ENCODE assay signal across 19 cellular contexts in the genomic region with DNA sequence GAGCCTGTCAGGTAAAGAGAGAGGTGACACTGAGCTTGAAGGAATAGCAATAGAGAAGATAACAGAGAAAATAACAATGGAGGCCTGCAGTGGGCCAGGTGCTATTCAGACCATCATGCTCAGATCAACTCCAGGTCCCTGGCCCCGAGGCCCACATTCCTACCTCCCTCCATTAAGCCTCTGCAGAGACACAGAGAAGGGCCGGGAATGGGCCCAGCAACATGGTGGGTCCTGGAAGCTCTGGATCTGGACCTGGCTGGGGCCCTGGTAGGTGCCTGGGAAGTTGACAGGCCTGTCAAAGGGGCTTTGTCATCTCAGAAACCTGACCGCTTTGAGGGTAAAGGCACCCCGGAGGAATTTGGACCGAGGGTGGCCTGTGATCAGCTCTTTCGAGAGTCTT.
A peak's percentile ranks its signal among the peaks of the same experiment; 100 is the strongest.
DNase-seq lines count a peak whose midpoint lies in the region; ATAC-seq and TF ChIP-seq lines count a peak whose summit lies in the region.
"Had no signal": no experiment of that assay in that cellular context is flagged by ENCODE, and none has a peak within 500 bp of the region (broad histone marks: within the 10 kb centered on the region; RNA-seq: fewer than 3 reads in every experiment).

No MANE protein-coding gene starts in this region.

- H3K9ac ChIP-seq in iPS-20b (ENCODE audit: low read depth, low read length) (no peak overlapping the region), subcutaneous abdominal adipose tissue (ENCODE audit: low read length in 5 of 5) (no peak overlapping the region)

- H3K79me2 ChIP-seq in GM23338 (replicated peaks; ENCODE audit: insufficient read depth) = no peaks in the 10 kb centered on the region

- peak overlapping the region in 6 of 10 donors; percentile 61 to 83 (median 73) for H3K27ac ChIP-seq in heart right ventricle
- no peak overlapping the region for H3K27ac ChIP-seq in GM23338 (ENCODE audit: low read depth)
- H3K27ac ChIP-seq in iPS-20b (ENCODE audit: low read length) = no peak overlapping the region
- H3K27ac ChIP-seq in subcutaneous abdominal adipose tissue (ENCODE audit: low read depth, low read length) = peak overlapping the region; percentile 58
- H3K27ac ChIP-seq: C4-2B, HL-60 had no signal

- no peaks in the 10 kb centered on the region for H3K9me3 ChIP-seq in heart right ventricle
- no peaks in the 10 kb centered on the region for H3K9me3 ChIP-seq in iPS-20b (ENCODE audit: insufficient read depth, low read depth, low read length)
- no peaks in the 10 kb centered on the region for H3K9me3 ChIP-seq in subcutaneous abdominal adipose tissue (ENCODE audit: control insufficient read depth in 5 of 5, low read length in 5 of 5)
- H3K9me3 ChIP-seq in T-helper 17 cell (ENCODE audit: control insufficient read depth, low read length, poor library complexity, severe bottlenecking) = no peaks in the 10 kb centered on the region

- H3K36me3 Mint-ChIP-seq in GM23338 (ENCODE audit: low read depth) = no peaks in the 10 kb centered on the region
- H3K36me3 Mint-ChIP-seq in T-helper 17 cell (ENCODE audit: low read depth) = peaks cover 2% of the 10 kb centered on the region
- H3K36me3 Mint-ChIP-seq in T-helper 2 cell treated with Interferon-gamma antibody and Interleukin-4, amounts not matched to agents 5 μg/mL and 100 μg/mL, for 36 hours (ENCODE audit: low read depth) = no peaks in the 10 kb centered on the region
- H3K36me3 Mint-ChIP-seq: CD4-positive, alpha-beta memory T cell had no signal

- H2AFZ ChIP-seq in GM23338 = no peak overlapping the region

- peaks cover 8 to 44% (median 27%) of the 10 kb centered on the region in 9 donors for H3K4me1 ChIP-seq in heart right ventricle
- peaks cover 18% of the 10 kb centered on the region for H3K4me1 ChIP-seq in GM23338 (ENCODE audit: insufficient read depth)
- H3K4me1 ChIP-seq in iPS-20b (ENCODE audit: insufficient read depth, low read length) = peaks cover 14% of the 10 kb centered on the region
- H3K4me1 ChIP-seq in subcutaneous abdominal adipose tissue (ENCODE audit: control insufficient read depth in 5 of 5, insufficient read depth in 5 of 5, low read length in 5 of 5) = peaks cover 2 to 77% (median 37%) of the 10 kb centered on the region in 5 donors

- H3K4me1 Mint-ChIP-seq in GM23338 = peaks cover 22% of the 10 kb centered on the region
- peaks cover 4% of the 10 kb centered on the region for H3K4me1 Mint-ChIP-seq in T-helper 17 cell
- no peaks in the 10 kb centered on the region for H3K4me1 Mint-ChIP-seq in T-helper 2 cell treated with Interferon-gamma antibody and Interleukin-4, amounts not matched to agents 5 μg/mL and 100 μg/mL, for 36 hours (ENCODE audit: low read depth)
- H3K4me1 Mint-ChIP-seq: CD4-positive, alpha-beta memory T cell had no signal

- no peak for ATAC-seq in heart right ventricle
- no peak for ATAC-seq in left ventricle myocardium superior
- ATAC-seq in GM23338 = peak; percentile 13
- ATAC-seq in T-helper 17 cell = no peak

- H3K27me3 ChIP-seq in heart right ventricle (peaks cover 0 to 15% (median 0%) of the 10 kb centered on the region in 7 donors), GM23338 (ENCODE audit: insufficient read depth) (peaks cover 69% of the 10 kb centered on the region), iPS-20b (ENCODE audit: insufficient read depth, low read length) (peaks cover 100% of the 10 kb centered on the region), subcutaneous abdominal adipose tissue (ENCODE audit: control insufficient read depth in 5 of 5, insufficient read depth in 4 of 5, low read length in 5 of 5) (no peaks in the 10 kb centered on the region)

- H3K9me3 Mint-ChIP-seq in GM23338 = no peaks in the 10 kb centered on the region
- no peaks in the 10 kb centered on the region for H3K9me3 Mint-ChIP-seq in T-helper 2 cell treated with Interferon-gamma antibody and Interleukin-4, amounts not matched to agents 5 μg/mL and 100 μg/mL, for 36 hours
- H3K9me3 Mint-ChIP-seq: HFFc6, IgD-negative memory B cell had no signal

- no peak overlapping the region for H3K27ac Mint-ChIP-seq in GM23338
- H3K27ac Mint-ChIP-seq in T-helper 17 cell = no peak overlapping the region
- H3K27ac Mint-ChIP-seq in T-helper 2 cell treated with Interferon-gamma antibody and Interleukin-4, amounts not matched to agents 5 μg/mL and 100 μg/mL, for 36 hours = no peak overlapping the region
- H3K27ac Mint-ChIP-seq: CD4-positive, alpha-beta memory T cell; IgD-negative memory B cell had no signal

- intact Hi-C loops in heart right ventricle (cut with DNase I) = no loop called here
- intact Hi-C loops in left ventricle myocardium superior (cut with micrococcal nuclease) = no loop called here

- peak overlapping the region; percentile 63 for H3K4me3 Mint-ChIP-seq in GM23338
- H3K4me3 Mint-ChIP-seq in T-helper 17 cell = no peak overlapping the region
- no peak overlapping the region for H3K4me3 Mint-ChIP-seq in T-helper 2 cell treated with Interferon-gamma antibody and Interleukin-4, amounts not matched to agents 5 μg/mL and 100 μg/mL, for 36 hours
- H3K4me3 Mint-ChIP-seq: CD4-positive, alpha-beta memory T cell; HFFc6; IgD-negative memory B cell had no signal

- H4K20me1 ChIP-seq in GM23338 (replicated peaks; ENCODE audit: insufficient read depth) = no peaks in the 10 kb centered on the region

- no peak for DNase-seq in heart right ventricle
- DNase-seq in left ventricle myocardium superior = no peak
- DNase-seq in GM23338 (ENCODE audit: low spot score) = no peak
- no peak for DNase-seq in T-helper 17 cell
- DNase-seq in islet precursor cell = no peak
- DNase-seq in T-helper 2 cell treated with Interferon-gamma antibody and Interleukin-4, amounts not matched to agents 5 μg/mL and 100 μg/mL, for 36 hours (ENCODE audit: low spot score) = no peak
- DNase-seq: ACHN; CD4-positive, alpha-beta memory T cell; DMS153; DMS79 treated with DMSO at 0.1 percent for 48 hours; EL; GDM1; HCEC 1CT; HFFc6 had no signal

- no peaks in the 10 kb centered on the region for H3F3A ChIP-seq in GM23338 (replicated peaks; ENCODE audit: low read depth)

- WGBS in heart right ventricle, 2 donors = 95 to 96% methylated on average over 6 of the region's 6 CpGs

- H3K36me3 ChIP-seq in heart right ventricle (no peaks in the 10 kb centered on the region), GM23338 (ENCODE audit: insufficient read depth) (no peaks in the 10 kb centered on the region), iPS-20b (ENCODE audit: insufficient read depth, low read depth, low read length) (no peaks in the 10 kb centered on the region), subcutaneous abdominal adipose tissue (ENCODE audit: control insufficient read depth in 5 of 5, insufficient read depth in 5 of 5, low read length in 5 of 5) (no peaks in the 10 kb centered on the region)

- TF ChIP-seq CTCF in heart right ventricle (IDR thresholded peaks at IDR 0.05) (no peak), GM23338 (conservative IDR thresholded peaks at IDR 0.05; ENCODE audit: low read depth in 2 of 2) (no peak)

- H3K4me2 ChIP-seq in GM23338 = peak overlapping the region; percentile 76; the same call in 1 of the 2 replicates

- H3K4me3 ChIP-seq in heart right ventricle (no peak overlapping the region), GM23338 (no peak overlapping the region), iPS-20b (ENCODE audit: low read length) (peak overlapping the region; percentile 63; the same call in 1 of the 2 replicates), subcutaneous abdominal adipose tissue (ENCODE audit: low read depth in 1 of 5, low read length in 5 of 5) (no peak overlapping the region)

- no peaks in the 10 kb centered on the region for H3K9me2 ChIP-seq in GM23338 (ENCODE audit: insufficient read depth)

- H3K27me3 Mint-ChIP-seq in GM23338 (ENCODE audit: insufficient read depth, low read depth, poor library complexity) = peaks cover 63% of the 10 kb centered on the region
- H3K27me3 Mint-ChIP-seq in T-helper 17 cell = peaks cover 49% of the 10 kb centered on the region
- peaks cover 24% of the 10 kb centered on the region for H3K27me3 Mint-ChIP-seq in T-helper 2 cell treated with Interferon-gamma antibody and Interleukin-4, amounts not matched to agents 5 μg/mL and 100 μg/mL, for 36 hours (ENCODE audit: low read depth)

TF ChIP-seq in GM23338, 12 proteins besides CTCF, POLR2A, EP300 and RAD21:
- TF ChIP-seq, protein P1, sequence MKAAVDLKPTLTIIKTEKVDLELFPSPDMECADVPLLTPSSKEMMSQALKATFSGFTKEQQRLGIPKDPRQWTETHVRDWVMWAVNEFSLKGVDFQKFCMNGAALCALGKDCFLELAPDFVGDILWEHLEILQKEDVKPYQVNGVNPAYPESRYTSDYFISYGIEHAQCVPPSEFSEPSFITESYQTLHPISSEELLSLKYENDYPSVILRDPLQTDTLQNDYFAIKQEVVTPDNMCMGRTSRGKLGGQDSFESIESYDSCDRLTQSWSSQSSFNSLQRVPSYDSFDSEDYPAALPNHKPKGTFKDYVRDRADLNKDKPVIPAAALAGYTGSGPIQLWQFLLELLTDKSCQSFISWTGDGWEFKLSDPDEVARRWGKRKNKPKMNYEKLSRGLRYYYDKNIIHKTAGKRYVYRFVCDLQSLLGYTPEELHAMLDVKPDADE (IDR thresholded peaks at IDR 0.05) = no peak
- no peak for TF ChIP-seq ZNF114 (CRISPR knock-in tag; IDR thresholded peaks at IDR 0.05)
TF ChIP-seq in GM23338: peak in this region for 0.

Comparison
In these comparisons a context has a peak if more than half of its experiments do, and no peak if none do; other contexts are left out.
1. H3K27ac ChIP-seq: peak in heart right ventricle (6 of 10) and subcutaneous abdominal adipose tissue (single experiment); none in GM23338 (single experiment) and iPS-20b (single experiment).